In genomic region chr17:76475302-76475701, GRCh38 we compare ENCODE assay signal across 1 cellular context.
A peak's percentile ranks its signal among the peaks of the same experiment; 100 is the strongest.
TF ChIP-seq lines count a peak whose summit lies in the region.

No MANE protein-coding gene starts in this region.

TF ChIP-seq in HEK293, 187 proteins besides CTCF, POLR2A, EP300 and RAD21 (continued from another document):
- TF ChIP-seq ZNF362 (tag by site-specific recombination; IDR thresholded peaks at IDR 0.05) (no peak), ZBTB48 (tag by site-specific recombination; IDR thresholded peaks at IDR 0.05) (no peak), ZNF48 (tag by site-specific recombination; IDR thresholded peaks at IDR 0.05) (no peak), OSR2 (tag by site-specific recombination; IDR thresholded peaks at IDR 0.05) (no peak), ZSCAN4 (tag by site-specific recombination; IDR thresholded peaks at IDR 0.05) (no peak), ZNF658 (tag by site-specific recombination; IDR thresholded peaks at IDR 0.05) (no peak), ZBTB10 (tag by site-specific recombination; IDR thresholded peaks at IDR 0.05) (no peak), ZNF280D (tag by site-specific recombination; IDR thresholded peaks at IDR 0.05) (0 out of 2 replicates have a peak, but pooled peaks have one; percentile 18)
